In genomic region chr7:112072541-112073245, GRCh38 we compare ENCODE assay signal across 21 cellular contexts.
DNase-seq lines count a peak whose midpoint lies in the region; ATAC-seq, FAIRE-seq and TF ChIP-seq lines count a peak whose summit lies in the region.
"Had no signal": no experiment of that assay in that cellular context is flagged by ENCODE, and none has a peak within 500 bp of the region (broad histone marks: within the 10 kb centered on the region; RNA-seq: fewer than 3 reads in every experiment).

No MANE protein-coding gene starts in this region.

- no peak for ATAC-seq in A549
- ATAC-seq in HG03159 (IDR thresholded peaks at IDR 0.05; ENCODE audit: unreplicated experiment), result no peak
- ATAC-seq: HCT116 had no signal

- H3K4me1 ChIP-seq in A549, result peaks cover 62% of the 10 kb centered on the region
- H3K4me1 ChIP-seq in vagina, result peaks cover 5% of the 10 kb centered on the region
- H3K4me1 ChIP-seq: SJCRH30 had no signal

- no peaks in the 10 kb centered on the region for H3K36me3 ChIP-seq in vagina
- H3K36me3 ChIP-seq: SJCRH30 had no signal

- H3K4me3 ChIP-seq in A549 (no peak overlapping the region), GM12865 (ENCODE audit: low read depth, low read length) (no peak overlapping the region), vagina (no peak overlapping the region)
- H3K4me3 ChIP-seq: GM23248, SJCRH30 had no signal

- H3K27ac ChIP-seq in A549 (peak overlapping the region; percentile 13 to 72; a peak in 5 of 6 replicates), vagina (no peak overlapping the region)
- H3K27ac ChIP-seq: GM23248, SJCRH30 had no signal

- no peaks in the 10 kb centered on the region for H3K27me3 ChIP-seq in vagina
- H3K27me3 ChIP-seq: SJCRH30 had no signal

- 84% methylated on average over 4 of the region's 4 CpGs for WGBS in A549 (ENCODE audit: missing lambda C conversion rate)

- DNase-seq in A549 (ENCODE audit: low read depth in 1 of 2, low spot score in 1 of 2) (no peak), GM12865 (ENCODE audit: low read depth) (peak; percentile 11), NCI-H69 (lab: John Stamatoyannopoulos, UW) (peak; percentile 32), islet precursor cell (peak; percentile 75), vagina (ENCODE audit: extremely low spot score in 2 of 2) (no peak), NCI-H146 treated with DMSO at 0.1 percent for 48 hours (lab: John Stamatoyannopoulos, UW; ENCODE audit: unreplicated experiment) (no peak)
- no peak for DNase-seq in activated CD4-positive, alpha-beta T cell treated with anti-CD3 and anti-CD28 coated beads, Interleukin-2, amount 50 U/mL, for 48 hours
- DNase-seq: AML-193; CD4-positive, CD25-positive, alpha-beta regulatory T cell; KG1; NCI-H1105; NCI-H187; NCI-H345; NCI-H526; NK-92 treated with Interleukin-12 subunit alpha and Interleukin-12 subunit beta, amount 100 ng/mL, for 24 hours; OCI-M1; RPMI8226; SJCRH30 had no signal

- POLR2A ChIA-PET in A549 (lab: Yijun Ruan, JAX), result no interaction called here

- no peak for TF ChIP-seq EP300 in A549 (IDR thresholded peaks at IDR 0.05)

- TF ChIP-seq CTCF in A549 (IDR thresholded peaks at IDR 0.05) (no peak), GM12865 (IDR thresholded peaks at IDR 0.05; ENCODE audit: insufficient read depth, low read depth, low read length, missing control alignments) (no peak), vagina (IDR thresholded peaks at IDR 0.05) (no peak)

- H3K9me3 ChIP-seq in A549, result peaks cover 18% of the 10 kb centered on the region
- H3K9me3 ChIP-seq in vagina, result no peaks in the 10 kb centered on the region
- H3K9me3 ChIP-seq: SJCRH30 had no signal

- H3K4me2 ChIP-seq in A549, result peak overlapping the region; percentile 39

- intact Hi-C loops in vagina (cut with DNase I), result no loop called here

- CTCF ChIA-PET in A549 (lab: Yijun Ruan, JAX), result interaction anchor here (0.6 to 1.9 kb wide), 4 partner anchors 10 to 310 kb away, joined by 3 to 5 read pairs (median 4); no protein-coding TSS in a partner anchor

- no peak for TF ChIP-seq RAD21 in A549 (conservative IDR thresholded peaks at IDR 0.05 in 1 of 2, IDR thresholded peaks at IDR 0.05 in 1 of 2)

- FAIRE-seq in A549 (lab: Jason Lieb, UNC), result no peak

- no peak for TF ChIP-seq POLR2A in A549 (IDR thresholded peaks at IDR 0.05; ENCODE audit: low read length)
- TF ChIP-seq POLR2A in vagina (IDR thresholded peaks at IDR 0.05), result no peak

TF ChIP-seq in A549, 52 proteins besides CTCF, POLR2A, EP300 and RAD21:
- no peak for TF ChIP-seq FOSB (CRISPR knock-in tag; IDR thresholded peaks at IDR 0.05)
- TF ChIP-seq RFX5 (IDR thresholded peaks at IDR 0.05), result no peak
- no peak for TF ChIP-seq CBX2 (IDR thresholded peaks at IDR 0.05; ENCODE audit: borderline replicate concordance, low read depth)
- TF ChIP-seq MAZ (IDR thresholded peaks at IDR 0.05; ENCODE audit: borderline replicate concordance, low read depth, low read length), result no peak
- no peak for TF ChIP-seq MAX (IDR thresholded peaks at IDR 0.05)
- no peak for TF ChIP-seq HEYL (CRISPR knock-in tag; IDR thresholded peaks at IDR 0.05)
- no peak for TF ChIP-seq TP53 (CRISPR knock-in tag; IDR thresholded peaks at IDR 0.05)
- no peak for TF ChIP-seq RCOR1 (IDR thresholded peaks at IDR 0.05; ENCODE audit: low read depth, low read length)
- no peak for TF ChIP-seq HOXB5 (CRISPR knock-in tag; IDR thresholded peaks at IDR 0.05)
- TF ChIP-seq TFCP2L1 (CRISPR knock-in tag; IDR thresholded peaks at IDR 0.05), result no peak
- TF ChIP-seq ZFP36 (IDR thresholded peaks at IDR 0.05; ENCODE audit: borderline replicate concordance, partially characterized antibody), result no peak
- no peak for TF ChIP-seq POLR2AphosphoS2 (conservative IDR thresholded peaks at IDR 0.05; ENCODE audit: low read length)
- no peak for TF ChIP-seq ZSCAN20 (CRISPR knock-in tag; IDR thresholded peaks at IDR 0.05)
- TF ChIP-seq HES2 (IDR thresholded peaks at IDR 0.05), result no peak
- no peak for TF ChIP-seq KDM1A (IDR thresholded peaks at IDR 0.05; ENCODE audit: low read depth)
- TF ChIP-seq CHD2 (IDR thresholded peaks at IDR 0.05; ENCODE audit: low read length, partially characterized antibody), result no peak
- no peak for TF ChIP-seq GATA3 (IDR thresholded peaks at IDR 0.05; ENCODE audit: borderline replicate concordance)
- no peak for TF ChIP-seq EHF (CRISPR knock-in tag; IDR thresholded peaks at IDR 0.05)
- no peak for TF ChIP-seq JUN (IDR thresholded peaks at IDR 0.05)
- no peak for TF ChIP-seq E2F6 (IDR thresholded peaks at IDR 0.05; ENCODE audit: borderline replicate concordance, low read depth)
TF ChIP-seq in A549: peak in this region for 0.

Comparison
In these comparisons a context has a peak if more than half of its experiments do, and no peak if none do; other contexts are left out.
1. DNase-seq: peak in GM12865 (single experiment), NCI-H69 (single experiment) and islet precursor cell (single experiment); none in A549 (0 of 2), vagina (0 of 2), activated CD4-positive, alpha-beta T cell treated with anti-CD3 and anti-CD28 coated beads, Interleukin-2, amount 50 U/mL, for 48 hours (0 of 2) and NCI-H146 treated with DMSO at 0.1 percent for 48 hours (single experiment).